8 cellular contexts compared by ENCODE assay signal in the genomic region with DNA sequence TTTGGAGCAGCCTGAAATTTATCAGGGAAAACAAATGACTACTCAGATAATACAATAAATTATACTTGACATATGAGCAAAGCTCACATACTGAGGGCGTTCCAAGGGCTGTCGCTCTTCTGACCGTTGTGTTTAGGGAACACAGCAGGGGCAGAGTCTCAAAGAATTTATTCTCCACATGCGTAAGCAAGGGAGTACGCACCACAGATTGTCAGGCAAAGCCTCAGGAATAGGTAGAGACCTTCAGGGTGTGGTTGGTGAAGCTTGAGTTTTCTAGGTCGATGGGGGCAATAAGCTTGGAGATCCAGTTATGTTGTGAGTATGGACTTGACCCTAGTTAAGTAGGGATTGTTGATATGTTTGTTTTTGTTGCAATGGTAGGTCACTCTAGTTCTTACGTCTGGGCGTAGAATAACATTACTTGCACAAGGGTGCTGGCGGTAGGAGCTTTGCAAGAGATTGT. TPM values are rescaled to one million over a fixed set of nuclear protein-coding genes. Genes with fewer than 3 reads are reported as not detected.
A peak's percentile ranks its signal among the peaks of the same experiment; 100 is the strongest.
DNase-seq lines count a peak whose midpoint lies in the region; ATAC-seq and TF ChIP-seq lines count a peak whose summit lies in the region.

No MANE protein-coding gene starts in this region.

- no peaks in the 10 kb centered on the region for H3K27me3 Mint-ChIP-seq in CD8-positive, alpha-beta T cell (ENCODE audit: low read depth)
- H3K27me3 Mint-ChIP-seq in stimulated activated naive CD8-positive, alpha-beta T cell treated with anti-CD3 and anti-CD28 coated beads, Interleukin-15, amount 100 ng/mL, for 72 hours: no peaks in the 10 kb centered on the region

- CTCF ChIA-PET in CD8-positive, alpha-beta T cell (lab: Charles Lee): interaction anchor here (1.1 kb wide), 1 partner anchor 100 kb away, joined by 3 read pairs; a partner anchor contains a TSS

- H3K9me3 ChIP-seq in CD8-positive, alpha-beta T cell (ENCODE audit: low read length): no peaks in the 10 kb centered on the region
- H3K9me3 ChIP-seq in HUES6 (ENCODE audit: control insufficient read depth, insufficient read depth, low read depth, low read length) (no peaks in the 10 kb centered on the region), ascending aorta (no peaks in the 10 kb centered on the region)

- no peak overlapping the region for H3K9ac ChIP-seq in HUES6 (ENCODE audit: low read length)

- intact Hi-C loops in CD8-positive, alpha-beta T cell (cut with DNase I, micrococcal nuclease): loop anchor here in 1 of 2 experiments (5.0 to 10.0 kb wide), 3 partner anchors 110 to 540 kb away; a partner anchor contains a TSS
- intact Hi-C loops in ascending aorta (cut with DNase I): loop anchor here (5.0 to 10.0 kb wide), 5 partner anchors 345 to 1970 kb away; a partner anchor contains a TSS

- no peak for ATAC-seq in CD8-positive, alpha-beta T cell
- ATAC-seq in stimulated activated naive CD8-positive, alpha-beta T cell treated with anti-CD3 and anti-CD28 coated beads, Interleukin-15, amount 100 ng/mL, for 72 hours: no peak
- ATAC-seq in GM21619 (IDR thresholded peaks at IDR 0.05; ENCODE audit: unreplicated experiment): no peak
- no peak for ATAC-seq in HG03565 (IDR thresholded peaks at IDR 0.05; ENCODE audit: unreplicated experiment)

- POLR2A ChIA-PET in CD8-positive, alpha-beta T cell (lab: Charles Lee): interaction anchor here (1.7 kb wide), 1 partner anchor 12 kb away, joined by 4 read pairs; no protein-coding TSS in a partner anchor

- peak overlapping the region; percentile 88 for H3K4me3 Mint-ChIP-seq in CD8-positive, alpha-beta T cell
- peak overlapping the region; percentile 88 to 92 for H3K4me3 Mint-ChIP-seq in stimulated activated naive CD8-positive, alpha-beta T cell treated with anti-CD3 and anti-CD28 coated beads, Interleukin-15, amount 100 ng/mL, for 72 hours

- DNase-seq in CD8-positive, alpha-beta T cell: no peak
- DNase-seq in ascending aorta (ENCODE audit: low spot score in 2 of 2) (no peak), inferior parietal cortex (ENCODE audit: extremely low spot score) (peak; percentile 46)
- DNase-seq in stimulated activated naive CD8-positive, alpha-beta T cell treated with anti-CD3 and anti-CD28 coated beads, Interleukin-15, amount 100 ng/mL, for 72 hours: no peak
- DNase-seq in stimulated activated CD4-positive, alpha-beta T cell treated with anti-CD3 and anti-CD28 coated beads, Interleukin-2, amount 100 ng/mL, for 24 hours: no peak

- H3K27me3 ChIP-seq in CD8-positive, alpha-beta T cell (ENCODE audit: insufficient read depth, low read length): no peaks in the 10 kb centered on the region
- H3K27me3 ChIP-seq in HUES6 (ENCODE audit: control insufficient read depth, insufficient read depth, low read length) (peaks cover 8% of the 10 kb centered on the region), ascending aorta (no peaks in the 10 kb centered on the region)

- H3K4me1 ChIP-seq in CD8-positive, alpha-beta T cell (ENCODE audit: insufficient read depth, low read length): peaks cover 31% of the 10 kb centered on the region
- H3K4me1 ChIP-seq in HUES6 (ENCODE audit: control insufficient read depth, insufficient read depth, low read length) (peaks cover 6% of the 10 kb centered on the region; the same call in 1 of the 2 replicates), ascending aorta (peaks cover 0 to 20% of the 10 kb centered on the region in 2 donors)

- H3K36me3 Mint-ChIP-seq in CD8-positive, alpha-beta T cell: peaks cover 5% of the 10 kb centered on the region

- no peaks in the 10 kb centered on the region for H3K36me3 ChIP-seq in CD8-positive, alpha-beta T cell (ENCODE audit: insufficient read depth, low read length)
- H3K36me3 ChIP-seq in HUES6 (ENCODE audit: control insufficient read depth, insufficient read depth, low read length): no peaks in the 10 kb centered on the region
- no peaks in the 10 kb centered on the region for H3K36me3 ChIP-seq in ascending aorta

- no peak overlapping the region for H3K27ac Mint-ChIP-seq in CD8-positive, alpha-beta T cell
- peak overlapping the region in 1 of 2 donors; percentile 24 for H3K27ac Mint-ChIP-seq in stimulated activated naive CD8-positive, alpha-beta T cell treated with anti-CD3 and anti-CD28 coated beads, Interleukin-15, amount 100 ng/mL, for 72 hours

- H3K4me3 ChIP-seq in CD8-positive, alpha-beta T cell (ENCODE audit: low read depth, low read length): peak overlapping the region; percentile 89
- H3K4me3 ChIP-seq in HUES6 (ENCODE audit: low read depth, low read length): peak overlapping the region; percentile 76
- peak overlapping the region; percentile 84 to 92 for H3K4me3 ChIP-seq in ascending aorta

- no peak for TF ChIP-seq CTCF in CD8-positive, alpha-beta T cell (IDR thresholded peaks at IDR 0.05)
- TF ChIP-seq CTCF in ascending aorta (IDR thresholded peaks at IDR 0.05): no peak

- no peaks in the 10 kb centered on the region for H3K9me3 Mint-ChIP-seq in CD8-positive, alpha-beta T cell
- H3K9me3 Mint-ChIP-seq in stimulated activated naive CD8-positive, alpha-beta T cell treated with anti-CD3 and anti-CD28 coated beads, Interleukin-15, amount 100 ng/mL, for 72 hours: no peaks in the 10 kb centered on the region

- H3K4me1 Mint-ChIP-seq in CD8-positive, alpha-beta T cell (ENCODE audit: low read depth): peaks cover 44% of the 10 kb centered on the region
- H3K4me1 Mint-ChIP-seq in stimulated activated naive CD8-positive, alpha-beta T cell treated with anti-CD3 and anti-CD28 coated beads, Interleukin-15, amount 100 ng/mL, for 72 hours: peaks cover 59% of the 10 kb centered on the region

- no peak overlapping the region for H3K27ac ChIP-seq in CD8-positive, alpha-beta T cell (ENCODE audit: low read depth, low read length)
- H3K27ac ChIP-seq in HUES6 (ENCODE audit: low read depth, low read length): no peak overlapping the region
- peak overlapping the region; percentile 96 to 97 for H3K27ac ChIP-seq in ascending aorta

RNA-seq across cellular contexts. Expression of a gene that starts 0.8 kb away (rescaled TPM):
- total RNA-seq in CD8-positive, alpha-beta T cell: 10 to 100 TPM; 14.2 to 15.0 TPM
- total RNA-seq in ascending aorta: 187 TPM

Comparison
In these comparisons a context has a peak if more than half of its experiments do, and no peak if none do; other contexts are left out.
1. H3K27ac ChIP-seq: peak in ascending aorta (2 of 2); none in CD8-positive, alpha-beta T cell (single experiment) and HUES6 (single experiment).
2. RNA of a gene that starts 0.8 kb away (total RNA-seq): 187 TPM in ascending aorta (single experiment); 14.2 to 15.0 TPM in CD8-positive, alpha-beta T cell; every median in the first group is over 10 times any median in the second.
3. Peak in every context shown above with its lines, with median percentiles within 50 percentile points of each other: H3K4me3 ChIP-seq.